In the genomic region with DNA sequence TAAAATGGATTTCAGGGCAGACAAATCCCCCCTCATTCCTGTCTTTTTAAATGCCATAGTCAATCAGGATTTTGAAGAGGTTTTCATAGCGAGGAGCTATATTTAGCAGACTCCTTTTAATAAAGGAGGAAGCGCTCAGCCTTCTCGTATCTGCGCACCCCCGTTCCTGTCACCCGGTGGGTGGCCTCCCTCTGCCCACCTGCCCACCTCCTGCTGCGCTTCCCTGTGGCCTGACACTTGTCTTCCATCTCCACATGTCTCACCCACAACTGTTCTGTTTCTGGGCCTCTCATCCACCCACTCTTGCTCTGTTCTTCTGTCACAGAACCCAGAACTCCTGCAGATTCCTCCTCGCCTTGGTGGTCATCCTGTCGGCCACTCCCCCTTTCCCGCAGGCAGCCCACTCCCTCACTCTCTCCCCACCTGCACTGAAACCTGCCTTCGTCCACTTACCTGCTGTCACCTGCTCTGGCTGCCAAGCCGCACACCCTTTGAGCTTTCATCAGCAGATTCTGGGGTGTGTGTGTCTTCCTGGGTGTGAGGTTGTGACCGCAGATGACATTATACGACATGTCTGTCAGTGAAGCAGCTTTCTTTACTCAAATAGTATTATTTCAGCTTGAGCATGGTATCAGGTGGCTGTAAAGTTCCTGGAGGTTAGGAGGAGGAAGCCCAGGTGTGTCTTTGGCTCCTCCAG, we compare ENCODE assay signal across 24 cellular contexts.
DNase-seq lines count a peak whose midpoint lies in the region; ATAC-seq and TF ChIP-seq lines count a peak whose summit lies in the region.
"Had no signal": no experiment of that assay in that cellular context is flagged by ENCODE, and none has a peak within 500 bp of the region (broad histone marks: within the 10 kb centered on the region; RNA-seq: fewer than 3 reads in every experiment).

No MANE protein-coding gene starts in this region.

- peaks cover 4% of the 10 kb centered on the region for H3K36me3 Mint-ChIP-seq in glutamatergic neuron (ENCODE audit: unreplicated experiment)
- H3K36me3 Mint-ChIP-seq: CD8-positive, alpha-beta memory T cell had no signal

- no peak overlapping the region for H3K4me3 ChIP-seq in esophagus muscularis mucosa
- H3K4me3 ChIP-seq: SJSA1 had no signal

- H3K4me3 Mint-ChIP-seq in glutamatergic neuron (ENCODE audit: unreplicated experiment) = no peak overlapping the region
- H3K4me3 Mint-ChIP-seq: CD8-positive, alpha-beta memory T cell had no signal

- no peak for TF ChIP-seq CTCF in glutamatergic neuron (IDR thresholded peaks at IDR 0.05; ENCODE audit: partially characterized antibody, unreplicated experiment)
- TF ChIP-seq CTCF in esophagus muscularis mucosa (IDR thresholded peaks at IDR 0.05) = no peak

- H3K4me1 ChIP-seq in esophagus muscularis mucosa = no peaks in the 10 kb centered on the region
- H3K4me1 ChIP-seq: SJSA1 had no signal

- TF ChIP-seq EP300 in esophagus muscularis mucosa (IDR thresholded peaks at IDR 0.05) = no peak

- ATAC-seq in Right ventricle myocardium superior (ENCODE audit: poor library complexity) = peak; percentile 28
- ATAC-seq in GM19324 (IDR thresholded peaks at IDR 0.05; ENCODE audit: low FRiP score, unreplicated experiment) = no peak
- ATAC-seq in GM19463 (IDR thresholded peaks at IDR 0.05; ENCODE audit: unreplicated experiment) = no peak
- ATAC-seq: Panc1 had no signal

- H3K27me3 ChIP-seq in esophagus muscularis mucosa = peaks cover 0 to 7% (median 0%) of the 10 kb centered on the region in 4 donors

- no peaks in the 10 kb centered on the region for H3K9me3 ChIP-seq in esophagus muscularis mucosa
- H3K9me3 ChIP-seq: SJSA1 had no signal

- no peak overlapping the region for H3K27ac ChIP-seq in esophagus muscularis mucosa (replicated peaks in 1 of 4)
- H3K27ac ChIP-seq: C4-2B, SJSA1 had no signal

- DNase-seq in Right ventricle myocardium superior (no peak), cardiac septum (ENCODE audit: low spot score) (no peak), RPMI8226 (peak; percentile 95), glutamatergic neuron (no peak), putamen (ENCODE audit: low spot score) (peak; percentile 45), esophagus muscularis mucosa (ENCODE audit: extremely low spot score) (no peak)
- DNase-seq: Calu3; CD8-positive, alpha-beta memory T cell; DMS153; H7; HFFc6; Karpas-422; MV-4-11; NCI-H1105 treated with DMSO at 0.1 percent for 48 hours; NCI-H1694 treated with DMSO at 0.1 percent for 48 hours; NCI-H2227 treated with DMSO at 0.1 percent for 48 hours; NCI-H510A treated with DMSO at 0.1 percent for 48 hours; NCI-H748 treated with DMSO at 0.1 percent for 48 hours; NK-92 treated with Interleukin-12 subunit alpha and Interleukin-12 subunit beta, amount 100 ng/mL, for 24 hours had no signal

- no peaks in the 10 kb centered on the region for H3K27me3 Mint-ChIP-seq in glutamatergic neuron (ENCODE audit: unreplicated experiment)

- H3K9me3 Mint-ChIP-seq in glutamatergic neuron (ENCODE audit: unreplicated experiment) = peaks cover 8% of the 10 kb centered on the region

- TF ChIP-seq POLR2A in esophagus muscularis mucosa (IDR thresholded peaks at IDR 0.05; ENCODE audit: low read depth) = no peak

- WGBS in esophagus muscularis mucosa = 79% methylated on average over 14 of the region's 14 CpGs

- peaks cover 27% of the 10 kb centered on the region for H3K4me1 Mint-ChIP-seq in glutamatergic neuron (ENCODE audit: low read depth, unreplicated experiment)
- H3K4me1 Mint-ChIP-seq: CD8-positive, alpha-beta memory T cell had no signal

- H3K27ac Mint-ChIP-seq in glutamatergic neuron (ENCODE audit: unreplicated experiment) = peak overlapping the region; percentile 26
- H3K27ac Mint-ChIP-seq: HFFc6 had no signal

- intact Hi-C loops in Right ventricle myocardium superior (cut with DNase I) = no loop called here
- intact Hi-C loops in cardiac septum (cut with DNase I) = no loop called here
- intact Hi-C loops in esophagus muscularis mucosa (cut with DNase I) = no loop called here

- no peaks in the 10 kb centered on the region for H3K36me3 ChIP-seq in esophagus muscularis mucosa
- H3K36me3 ChIP-seq: SJSA1 had no signal

Comparison
In these comparisons a context has a peak if more than half of its experiments do, and no peak if none do; other contexts are left out.
1. DNase-seq: peak in RPMI8226 (single experiment) and putamen (single experiment); none in Right ventricle myocardium superior (single experiment), cardiac septum (single experiment), glutamatergic neuron (single experiment) and esophagus muscularis mucosa (single experiment).